ENCODE assay signal across 1 cellular context in the genomic region with DNA sequence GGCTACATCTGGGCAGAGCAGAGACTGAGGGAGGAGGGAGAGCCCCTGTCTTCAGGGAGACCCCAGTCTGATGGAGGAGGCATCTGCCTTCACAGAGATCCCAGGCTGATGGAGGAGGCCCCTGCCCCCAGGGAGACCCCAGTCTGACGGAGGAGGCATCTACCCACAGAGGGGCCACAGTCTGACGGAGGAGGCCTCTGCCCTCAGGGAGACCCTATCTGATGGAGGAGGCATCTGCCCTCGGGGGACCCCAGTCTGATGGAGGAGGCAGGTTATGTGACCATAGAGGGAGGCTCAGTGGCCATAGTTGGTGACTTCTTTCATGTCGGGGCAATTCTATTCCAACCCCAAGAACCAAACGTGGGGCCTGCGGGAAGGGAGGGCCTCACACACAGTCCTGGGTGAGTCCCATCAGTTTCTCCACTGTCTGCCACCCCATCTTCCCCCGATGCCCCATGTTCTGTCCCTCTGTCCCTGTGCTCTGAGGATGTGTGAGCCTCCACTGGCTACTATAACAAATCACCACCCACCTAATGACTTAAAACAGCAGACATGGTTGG.
TF ChIP-seq lines count a peak whose summit lies in the region.

No MANE protein-coding gene starts in this region.

TF ChIP-seq in K562, 482 proteins besides CTCF, POLR2A, EP300 and RAD21:
- TF ChIP-seq, protein P1, sequence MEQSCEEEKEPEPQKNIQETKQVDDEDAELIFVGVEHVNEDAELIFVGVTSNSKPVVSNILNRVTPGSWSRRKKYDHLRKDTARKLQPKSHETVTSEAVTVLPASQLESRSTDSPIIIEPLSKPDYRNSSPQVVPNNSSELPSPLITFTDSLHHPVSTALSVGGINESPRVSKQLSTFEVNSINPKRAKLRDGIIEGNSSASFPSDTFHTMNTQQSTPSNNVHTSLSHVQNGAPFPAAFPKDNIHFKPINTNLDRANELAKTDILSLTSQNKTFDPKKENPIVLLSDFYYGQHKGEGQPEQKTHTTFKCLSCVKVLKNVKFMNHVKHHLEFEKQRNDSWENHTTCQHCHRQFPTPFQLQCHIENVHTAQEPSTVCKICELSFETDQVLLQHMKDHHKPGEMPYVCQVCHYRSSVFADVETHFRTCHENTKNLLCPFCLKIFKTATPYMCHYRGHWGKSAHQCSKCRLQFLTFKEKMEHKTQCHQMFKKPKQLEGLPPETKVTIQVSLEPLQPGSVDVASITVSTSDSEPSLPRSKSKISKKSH (CRISPR knock-in tag; IDR thresholded peaks at IDR 0.05) = no peak
- no peak for TF ChIP-seq TCFL5 (CRISPR knock-in tag; conservative IDR thresholded peaks at IDR 0.05)
- TF ChIP-seq, protein P2, sequence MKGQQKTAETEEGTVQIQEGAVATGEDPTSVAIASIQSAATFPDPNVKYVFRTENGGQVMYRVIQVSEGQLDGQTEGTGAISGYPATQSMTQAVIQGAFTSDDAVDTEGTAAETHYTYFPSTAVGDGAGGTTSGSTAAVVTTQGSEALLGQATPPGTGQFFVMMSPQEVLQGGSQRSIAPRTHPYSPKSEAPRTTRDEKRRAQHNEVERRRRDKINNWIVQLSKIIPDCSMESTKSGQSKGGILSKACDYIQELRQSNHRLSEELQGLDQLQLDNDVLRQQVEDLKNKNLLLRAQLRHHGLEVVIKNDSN (CRISPR knock-in tag; IDR thresholded peaks at IDR 0.05) = no peak
- no peak for TF ChIP-seq MYNN (IDR thresholded peaks at IDR 0.05)
- TF ChIP-seq MYNN (CRISPR knock-in tag; IDR thresholded peaks at IDR 0.05) = no peak
- TF ChIP-seq SRSF3 (IDR thresholded peaks at IDR 0.05; ENCODE audit: insufficient read depth, low read length) = no peak
- TF ChIP-seq PHB (CRISPR knock-in tag; IDR thresholded peaks at IDR 0.05) = no peak
- TF ChIP-seq, protein P3, sequence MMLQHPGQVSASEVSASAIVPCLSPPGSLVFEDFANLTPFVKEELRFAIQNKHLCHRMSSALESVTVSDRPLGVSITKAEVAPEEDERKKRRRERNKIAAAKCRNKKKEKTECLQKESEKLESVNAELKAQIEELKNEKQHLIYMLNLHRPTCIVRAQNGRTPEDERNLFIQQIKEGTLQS (IDR thresholded peaks at IDR 0.05) = no peak
- TF ChIP-seq, protein P3 (CRISPR knock-in tag; conservative IDR thresholded peaks at IDR 0.05) = no peak
- no peak for TF ChIP-seq SETDB1 (IDR thresholded peaks at IDR 0.05; ENCODE audit: low read length)
- no peak for TF ChIP-seq DNMT1 (IDR thresholded peaks at IDR 0.05)
- no peak for TF ChIP-seq HNRNPL (IDR thresholded peaks at IDR 0.05; ENCODE audit: low read depth, low read length)
- no peak for TF ChIP-seq HEY1 (CRISPR knock-in tag; IDR thresholded peaks at IDR 0.05; ENCODE audit: borderline replicate concordance)
- TF ChIP-seq, protein P4, sequence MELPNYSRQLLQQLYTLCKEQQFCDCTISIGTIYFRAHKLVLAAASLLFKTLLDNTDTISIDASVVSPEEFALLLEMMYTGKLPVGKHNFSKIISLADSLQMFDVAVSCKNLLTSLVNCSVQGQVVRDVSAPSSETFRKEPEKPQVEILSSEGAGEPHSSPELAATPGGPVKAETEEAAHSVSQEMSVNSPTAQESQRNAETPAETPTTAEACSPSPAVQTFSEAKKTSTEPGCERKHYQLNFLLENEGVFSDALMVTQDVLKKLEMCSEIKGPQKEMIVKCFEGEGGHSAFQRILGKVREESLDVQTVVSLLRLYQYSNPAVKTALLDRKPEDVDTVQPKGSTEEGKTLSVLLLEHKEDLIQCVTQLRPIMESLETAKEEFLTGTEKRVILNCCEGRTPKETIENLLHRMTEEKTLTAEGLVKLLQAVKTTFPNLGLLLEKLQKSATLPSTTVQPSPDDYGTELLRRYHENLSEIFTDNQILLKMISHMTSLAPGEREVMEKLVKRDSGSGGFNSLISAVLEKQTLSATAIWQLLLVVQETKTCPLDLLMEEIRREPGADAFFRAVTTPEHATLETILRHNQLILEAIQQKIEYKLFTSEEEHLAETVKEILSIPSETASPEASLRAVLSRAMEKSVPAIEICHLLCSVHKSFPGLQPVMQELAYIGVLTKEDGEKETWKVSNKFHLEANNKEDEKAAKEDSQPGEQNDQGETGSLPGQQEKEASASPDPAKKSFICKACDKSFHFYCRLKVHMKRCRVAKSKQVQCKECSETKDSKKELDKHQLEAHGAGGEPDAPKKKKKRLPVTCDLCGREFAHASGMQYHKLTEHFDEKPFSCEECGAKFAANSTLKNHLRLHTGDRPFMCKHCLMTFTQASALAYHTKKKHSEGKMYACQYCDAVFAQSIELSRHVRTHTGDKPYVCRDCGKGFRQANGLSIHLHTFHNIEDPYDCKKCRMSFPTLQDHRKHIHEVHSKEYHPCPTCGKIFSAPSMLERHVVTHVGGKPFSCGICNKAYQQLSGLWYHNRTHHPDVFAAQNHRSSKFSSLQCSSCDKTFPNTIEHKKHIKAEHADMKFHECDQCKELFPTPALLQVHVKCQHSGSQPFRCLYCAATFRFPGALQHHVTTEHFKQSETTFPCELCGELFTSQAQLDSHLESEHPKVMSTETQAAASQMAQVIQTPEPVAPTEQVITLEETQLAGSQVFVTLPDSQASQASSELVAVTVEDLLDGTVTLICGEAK (IDR thresholded peaks at IDR 0.05) = no peak
- TF ChIP-seq, protein P4 (CRISPR knock-in tag; IDR thresholded peaks at IDR 0.05) = no peak
- TF ChIP-seq, protein P5, sequence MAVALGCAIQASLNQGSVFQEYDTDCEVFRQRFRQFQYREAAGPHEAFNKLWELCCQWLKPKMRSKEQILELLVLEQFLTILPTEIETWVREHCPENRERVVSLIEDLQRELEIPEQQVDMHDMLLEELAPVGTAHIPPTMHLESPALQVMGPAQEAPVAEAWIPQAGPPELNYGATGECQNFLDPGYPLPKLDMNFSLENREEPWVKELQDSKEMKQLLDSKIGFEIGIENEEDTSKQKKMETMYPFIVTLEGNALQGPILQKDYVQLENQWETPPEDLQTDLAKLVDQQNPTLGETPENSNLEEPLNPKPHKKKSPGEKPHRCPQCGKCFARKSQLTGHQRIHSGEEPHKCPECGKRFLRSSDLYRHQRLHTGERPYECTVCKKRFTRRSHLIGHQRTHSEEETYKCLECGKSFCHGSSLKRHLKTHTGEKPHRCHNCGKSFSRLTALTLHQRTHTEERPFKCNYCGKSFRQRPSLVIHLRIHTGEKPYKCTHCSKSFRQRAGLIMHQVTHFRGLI (CRISPR knock-in tag; IDR thresholded peaks at IDR 0.05) = no peak
- peak; percentile 21; the same call in 1 of the 2 replicates for TF ChIP-seq ZBTB7A (IDR thresholded peaks at IDR 0.05; ENCODE audit: borderline replicate concordance, control insufficient read depth, low read depth, low read length)
- TF ChIP-seq ARHGAP35 (IDR thresholded peaks at IDR 0.05; ENCODE audit: partially characterized antibody) = peak; percentile 87
- no peak for TF ChIP-seq NCOA4 (IDR thresholded peaks at IDR 0.05; ENCODE audit: partially characterized antibody)
- TF ChIP-seq, protein P6, sequence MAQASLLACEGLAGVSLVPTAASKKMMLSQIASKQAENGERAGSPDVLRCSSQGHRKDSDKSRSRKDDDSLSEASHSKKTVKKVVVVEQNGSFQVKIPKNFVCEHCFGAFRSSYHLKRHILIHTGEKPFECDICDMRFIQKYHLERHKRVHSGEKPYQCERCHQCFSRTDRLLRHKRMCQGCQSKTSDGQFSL (CRISPR knock-in tag; IDR thresholded peaks at IDR 0.05) = 0 out of 2 replicates have a peak, but pooled peaks have one; percentile 34
- TF ChIP-seq, protein P6 (tag; IDR thresholded peaks at IDR 0.05) = no peak
- no peak for TF ChIP-seq ZEB2 (IDR thresholded peaks at IDR 0.05)
- no peak for TF ChIP-seq PHF20 (IDR thresholded peaks at IDR 0.05; ENCODE audit: partially characterized antibody)
- no peak for TF ChIP-seq BRF2 (IDR thresholded peaks at IDR 0.05; ENCODE audit: borderline replicate concordance, insufficient read depth, insufficient read length)
- TF ChIP-seq SOX6 (IDR thresholded peaks at IDR 0.05) = no peak
- no peak for TF ChIP-seq MEIS2 (IDR thresholded peaks at IDR 0.05; ENCODE audit: partially characterized antibody)
- TF ChIP-seq, protein P7, sequence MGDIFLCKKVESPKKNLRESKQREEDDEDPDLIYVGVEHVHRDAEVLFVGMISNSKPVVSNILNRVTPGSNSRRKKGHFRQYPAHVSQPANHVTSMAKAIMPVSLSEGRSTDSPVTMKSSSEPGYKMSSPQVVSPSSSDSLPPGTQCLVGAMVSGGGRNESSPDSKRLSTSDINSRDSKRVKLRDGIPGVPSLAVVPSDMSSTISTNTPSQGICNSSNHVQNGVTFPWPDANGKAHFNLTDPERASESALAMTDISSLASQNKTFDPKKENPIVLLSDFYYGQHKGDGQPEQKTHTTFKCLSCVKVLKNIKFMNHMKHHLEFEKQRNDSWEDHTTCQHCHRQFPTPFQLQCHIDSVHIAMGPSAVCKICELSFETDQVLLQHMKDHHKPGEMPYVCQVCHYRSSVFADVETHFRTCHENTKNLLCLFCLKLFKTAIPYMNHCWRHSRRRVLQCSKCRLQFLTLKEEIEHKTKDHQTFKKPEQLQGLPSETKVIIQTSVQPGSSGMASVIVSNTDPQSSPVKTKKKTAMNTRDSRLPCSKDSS (IDR thresholded peaks at IDR 0.05; ENCODE audit: low read depth, partially characterized antibody) = no peak
- TF ChIP-seq ZFP36 (IDR thresholded peaks at IDR 0.05; ENCODE audit: low read depth, low read length, partially characterized antibody) = peak; percentile 92
- TF ChIP-seq, protein P8, sequence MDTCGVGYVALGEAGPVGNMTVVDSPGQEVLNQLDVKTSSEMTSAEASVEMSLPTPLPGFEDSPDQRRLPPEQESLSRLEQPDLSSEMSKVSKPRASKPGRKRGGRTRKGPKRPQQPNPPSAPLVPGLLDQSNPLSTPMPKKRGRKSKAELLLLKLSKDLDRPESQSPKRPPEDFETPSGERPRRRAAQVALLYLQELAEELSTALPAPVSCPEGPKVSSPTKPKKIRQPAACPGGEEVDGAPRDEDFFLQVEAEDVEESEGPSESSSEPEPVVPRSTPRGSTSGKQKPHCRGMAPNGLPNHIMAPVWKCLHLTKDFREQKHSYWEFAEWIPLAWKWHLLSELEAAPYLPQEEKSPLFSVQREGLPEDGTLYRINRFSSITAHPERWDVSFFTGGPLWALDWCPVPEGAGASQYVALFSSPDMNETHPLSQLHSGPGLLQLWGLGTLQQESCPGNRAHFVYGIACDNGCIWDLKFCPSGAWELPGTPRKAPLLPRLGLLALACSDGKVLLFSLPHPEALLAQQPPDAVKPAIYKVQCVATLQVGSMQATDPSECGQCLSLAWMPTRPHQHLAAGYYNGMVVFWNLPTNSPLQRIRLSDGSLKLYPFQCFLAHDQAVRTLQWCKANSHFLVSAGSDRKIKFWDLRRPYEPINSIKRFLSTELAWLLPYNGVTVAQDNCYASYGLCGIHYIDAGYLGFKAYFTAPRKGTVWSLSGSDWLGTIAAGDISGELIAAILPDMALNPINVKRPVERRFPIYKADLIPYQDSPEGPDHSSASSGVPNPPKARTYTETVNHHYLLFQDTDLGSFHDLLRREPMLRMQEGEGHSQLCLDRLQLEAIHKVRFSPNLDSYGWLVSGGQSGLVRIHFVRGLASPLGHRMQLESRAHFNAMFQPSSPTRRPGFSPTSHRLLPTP (IDR thresholded peaks at IDR 0.05; ENCODE audit: borderline replicate concordance, extremely low read depth, insufficient read length) = no peak
- TF ChIP-seq THRAP3 (IDR thresholded peaks at IDR 0.05; ENCODE audit: borderline replicate concordance) = no peak
